8 cellular contexts compared by ENCODE assay signal in genomic region chr12:108731866-108732461, GRCh38. TPM values are rescaled to one million over a fixed set of nuclear protein-coding genes. Genes with fewer than 3 reads are reported as not detected.
A peak's percentile ranks its signal among the peaks of the same experiment; 100 is the strongest.
DNase-seq lines count a peak whose midpoint lies in the region; ATAC-seq and TF ChIP-seq lines count a peak whose summit lies in the region.

No MANE protein-coding gene starts in this region.

- peaks cover 34% of the 10 kb centered on the region for H3K79me2 ChIP-seq in PC-9 (ENCODE audit: low read depth)

- H3K9me2 ChIP-seq in PC-9 (ENCODE audit: insufficient read depth) = no peaks in the 10 kb centered on the region

- no peaks in the 10 kb centered on the region for H3K9me3 Mint-ChIP-seq in activated T-cell treated with anti-CD3 and anti-CD28 coated beads, Interleukin-2, amount 50 U/mL, for 72 hours

- TF ChIP-seq EP300 in esophagus muscularis mucosa (IDR thresholded peaks at IDR 0.05) = no peak

- intact Hi-C loops in PC-9 (cut with micrococcal nuclease; ENCODE audit: unreplicated experiment) = loop anchor here (1.0 to 5.0 kb wide), 4 partner anchors 41 to 169 kb away; partner anchors contain the start of genes ISCU and SSH1
- intact Hi-C loops in esophagus muscularis mucosa (cut with DNase I) = loop anchor here (2.0 to 5.0 kb wide), 4 partner anchors 40 to 120 kb away; no protein-coding TSS in a partner anchor

- H3K4me3 ChIP-seq in PC-9 (peak overlapping the region; percentile 85), esophagus muscularis mucosa (peak overlapping the region; percentile 83 to 95 (median 92)), muscle layer of duodenum (ENCODE audit: low read depth in 1 of 2, low read length in 2 of 2) (peak overlapping the region; percentile 72 to 79)

- H3K36me3 ChIP-seq in PC-9 (ENCODE audit: low read depth) = no peaks in the 10 kb centered on the region
- no peaks in the 10 kb centered on the region for H3K36me3 ChIP-seq in esophagus muscularis mucosa
- H3K36me3 ChIP-seq in muscle layer of duodenum (ENCODE audit: control insufficient read depth in 1 of 2, insufficient read depth in 2 of 2, low read length in 2 of 2) = peaks cover 0 to 12% of the 10 kb centered on the region in 2 donors

- H3F3A ChIP-seq in PC-9 (ENCODE audit: insufficient read depth, low read depth) = peaks cover 38% of the 10 kb centered on the region

- H3K27me3 ChIP-seq in PC-9 (ENCODE audit: insufficient read depth, low read depth) (no peaks in the 10 kb centered on the region), esophagus muscularis mucosa (no peaks in the 10 kb centered on the region), muscle layer of duodenum (ENCODE audit: low read depth, low read length) (no peaks in the 10 kb centered on the region)

- H3K27ac ChIP-seq in PC-9 = peak overlapping the region; percentile 84
- peak overlapping the region; percentile 99 to 100 (median 99) for H3K27ac ChIP-seq in esophagus muscularis mucosa (replicated peaks in 1 of 4)
- peak overlapping the region; percentile 96 for H3K27ac ChIP-seq in muscle layer of duodenum (ENCODE audit: low read length)

- TF ChIP-seq POLR2A in esophagus muscularis mucosa (IDR thresholded peaks at IDR 0.05; ENCODE audit: low read depth) = peak; percentile 90

- H3K4me1 ChIP-seq in PC-9 (replicated peaks; ENCODE audit: insufficient read depth) = peaks cover 46% of the 10 kb centered on the region
- H3K4me1 ChIP-seq in esophagus muscularis mucosa = peaks cover 20 to 47% (median 38%) of the 10 kb centered on the region in 4 donors
- H3K4me1 ChIP-seq in muscle layer of duodenum (ENCODE audit: control insufficient read depth in 1 of 2, insufficient read depth in 2 of 2, low read length in 2 of 2) = peaks cover 6 to 13% of the 10 kb centered on the region in 2 donors

- DNase-seq in DMS114 treated with DMSO at 0.1 percent for 48 hours (lab: John Stamatoyannopoulos, UW; ENCODE audit: unreplicated experiment) (peak; percentile 94), KBM-7 (peak; percentile 97), PC-9 (peak; percentile 90 to 99), esophagus muscularis mucosa (ENCODE audit: extremely low spot score) (peak; percentile 100)
- DNase-seq in activated T-cell treated with anti-CD3 and anti-CD28 coated beads, Interleukin-2, amount 50 U/mL, for 72 hours = peak; percentile 97
- peak; percentile 89 to 94 for DNase-seq in stimulated activated CD8-positive, alpha-beta memory T cell treated with anti-CD3 and anti-CD28 coated beads, Interleukin-7, amount 100 ng/mL, for 4 hours (ENCODE audit: low read depth in 2 of 2)

- no TSS peak for BruUV-seq in PC-9 (replicated peaks; lab: Mats Ljungman, UMichigan)

- H3K27me3 Mint-ChIP-seq in activated T-cell treated with anti-CD3 and anti-CD28 coated beads, Interleukin-2, amount 50 U/mL, for 72 hours (ENCODE audit: low read depth) = no peaks in the 10 kb centered on the region

- TF ChIP-seq CTCF in PC-9 (conservative IDR thresholded peaks at IDR 0.05) (no peak), esophagus muscularis mucosa (IDR thresholded peaks at IDR 0.05) (no peak)

- H3K4me3 Mint-ChIP-seq in activated T-cell treated with anti-CD3 and anti-CD28 coated beads, Interleukin-2, amount 50 U/mL, for 72 hours = peak overlapping the region; percentile 95 to 96

- no peaks in the 10 kb centered on the region for H3K9me3 ChIP-seq in PC-9 (ENCODE audit: insufficient read depth, low read depth)
- no peaks in the 10 kb centered on the region for H3K9me3 ChIP-seq in esophagus muscularis mucosa
- H3K9me3 ChIP-seq in muscle layer of duodenum (ENCODE audit: control insufficient read depth in 1 of 2, low read length in 2 of 2) = no peaks in the 10 kb centered on the region

- CTCF ChIA-PET in PC-9 (lab: Charles Lee) = interaction anchor here (0.6 kb wide), 1 partner anchor 73 kb away, joined by 3 read pairs; no protein-coding TSS in a partner anchor

- POLR2A ChIA-PET in PC-9 (lab: Charles Lee; ENCODE audit: unreplicated experiment) = interaction anchor here (0.6 to 1.2 kb wide), 4 partner anchors 11 to 70 kb away, joined by 3 to 5 read pairs (median 4); no protein-coding TSS in a partner anchor

- H4K20me1 ChIP-seq in PC-9 (ENCODE audit: insufficient read depth) = no peaks in the 10 kb centered on the region

- H3K4me2 ChIP-seq in PC-9 = peak overlapping the region; percentile 91

- in situ Hi-C loops in KBM-7 (cut with MboI; ENCODE audit: low pct_unique_long_range_greater_than_20kb, low sequenced_read_pairs) = no loop called here

- H3K27ac Mint-ChIP-seq in activated T-cell treated with anti-CD3 and anti-CD28 coated beads, Interleukin-2, amount 50 U/mL, for 72 hours = peak overlapping the region; percentile 93

- ATAC-seq in GM21723 (IDR thresholded peaks at IDR 0.05; ENCODE audit: unreplicated experiment) = peak; percentile 58
- peak; percentile 70 to 71 for ATAC-seq in activated T-cell treated with anti-CD3 and anti-CD28 coated beads, Interleukin-2, amount 50 U/mL, for 72 hours (replicated peaks in 1 of 2)

- peak overlapping the region; percentile 88 for H2AFZ ChIP-seq in PC-9

- no peaks in the 10 kb centered on the region for H3K36me3 Mint-ChIP-seq in activated T-cell treated with anti-CD3 and anti-CD28 coated beads, Interleukin-2, amount 50 U/mL, for 72 hours (ENCODE audit: insufficient read depth in 2 of 2)

- WGBS in esophagus muscularis mucosa = 0% methylated on average over 27 of the region's 34 CpGs

- peaks cover 52% of the 10 kb centered on the region for H3K4me1 Mint-ChIP-seq in activated T-cell treated with anti-CD3 and anti-CD28 coated beads, Interleukin-2, amount 50 U/mL, for 72 hours (ENCODE audit: low read depth)

RNA-seq across cellular contexts. Expression of gene CORO1C, which starts 0.6 kb away (rescaled TPM):
- 122 and 139 TPM in 2 replicates for total RNA-seq in PC-9 (2021)
- total RNA-seq in activated T-cell treated with anti-CD3 and anti-CD28 coated beads, Interleukin-2, amount 50 U/mL, for 72 hours = 10 to 100 TPM; 35.6 to 38.3 TPM
- 100 to 1,000 TPM; 221 to 441 (median 315) TPM for total RNA-seq in esophagus muscularis mucosa

Comparison
In these comparisons a context has a peak if more than half of its experiments do, and no peak if none do; other contexts are left out.
1. Peak in every context shown above with its lines: DNase-seq, ATAC-seq, H3K4me3 ChIP-seq and H3K27ac ChIP-seq.